18 cellular contexts compared by ENCODE assay signal in the genomic region with DNA sequence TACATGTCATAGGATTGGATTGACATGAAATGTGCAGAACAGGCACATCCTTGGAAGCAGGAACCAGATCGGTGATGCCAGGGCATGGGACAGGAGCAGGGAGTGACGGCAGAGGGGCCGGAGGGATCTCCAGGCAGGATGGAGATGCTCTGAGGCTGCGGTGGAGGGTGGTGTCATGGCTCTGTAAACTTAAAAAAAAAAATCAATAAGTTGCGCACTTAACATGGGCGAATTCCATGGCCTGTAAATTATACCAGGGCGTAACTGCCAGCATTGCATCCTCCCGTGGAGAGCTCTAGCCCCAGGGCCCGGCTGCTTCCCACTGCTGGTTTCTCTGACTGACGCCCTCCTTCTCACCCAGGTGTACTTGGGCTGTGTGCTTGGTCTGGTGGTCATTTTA. TPM values are rescaled to one million over a fixed set of nuclear protein-coding genes. Genes with fewer than 3 reads are reported as not detected.
DNase-seq lines count a peak whose midpoint lies in the region; ATAC-seq lines count a peak whose summit lies in the region.
"Had no signal": no experiment of that assay in that cellular context is flagged by ENCODE, and none has a peak within 500 bp of the region (broad histone marks: within the 10 kb centered on the region; RNA-seq: fewer than 3 reads in every experiment).

No MANE protein-coding gene starts in this region.

- H3K27ac ChIP-seq in neuronal stem cell (replicated peaks; ENCODE audit: low read length): no peak overlapping the region
- H3K27ac ChIP-seq: A549, C4-2B, HL-60 had no signal

- H2BK120ac ChIP-seq in neuronal stem cell (ENCODE audit: low read depth, low read length): no peak overlapping the region

- no peak overlapping the region for H3K23ac ChIP-seq in neuronal stem cell (ENCODE audit: low read depth, low read length, poor library complexity)

- no peak overlapping the region for H2AFZ ChIP-seq in neuronal stem cell (ENCODE audit: low read length)

- H3K14ac ChIP-seq in neuronal stem cell (ENCODE audit: low read length): no peak overlapping the region

- no peak overlapping the region for H2BK5ac ChIP-seq in neuronal stem cell (ENCODE audit: low read length)

- no peaks in the 10 kb centered on the region for H3K79me1 ChIP-seq in neuronal stem cell (ENCODE audit: low read depth, low read length)

- no peak overlapping the region for H4K91ac ChIP-seq in neuronal stem cell (ENCODE audit: low read depth, low read length, poor library complexity)

- DNase-seq in DMS79 (lab: John Stamatoyannopoulos, UW): peak; percentile 15
- peak; percentile 7 for DNase-seq in NCI-H2107 (lab: John Stamatoyannopoulos, UW)
- peak; percentile 32 for DNase-seq in islet precursor cell
- no peak for DNase-seq in neuronal stem cell (ENCODE audit: low spot score)
- no peak for DNase-seq in activated T-cell treated with anti-CD3 and anti-CD28 coated beads, Interleukin-2, amount 50 U/mL, for 1 hour
- DNase-seq in NCI-H2081 (lab: John Stamatoyannopoulos, UW): no peak
- DNase-seq: BE2C; CD4-positive, alpha-beta memory T cell; COR-L47; DMS153; GF-D8; H7 had no signal

- no peak overlapping the region for H4K8ac ChIP-seq in neuronal stem cell (ENCODE audit: low read depth, low read length)

- no CpG with 5 or more reads among the region's 10 CpGs for WGBS in neuronal stem cell (ENCODE audit: extremely low coverage in 2 of 2, insufficient read length in 2 of 2, insufficient replicate concordance in 1 of 2), 2 donors

- H2BK12ac ChIP-seq in neuronal stem cell (ENCODE audit: low read length): no peak overlapping the region

- no peaks in the 10 kb centered on the region for H3K36me3 ChIP-seq in neuronal stem cell (replicated peaks in 1 of 2; ENCODE audit: control insufficient read depth in 2 of 2, insufficient read depth in 2 of 2, low read length in 2 of 2)
- H3K36me3 ChIP-seq: BE2C had no signal

- peak overlapping the region; percentile 33 for H2AK5ac ChIP-seq in neuronal stem cell (ENCODE audit: low read depth, low read length)

- ATAC-seq in GM21526 (IDR thresholded peaks at IDR 0.05; ENCODE audit: low FRiP score, unreplicated experiment): no peak
- ATAC-seq: A549, GM23338 had no signal

- H3K27me3 ChIP-seq in neuronal stem cell (ENCODE audit: control insufficient read depth in 3 of 3, insufficient read depth in 3 of 3, low read depth in 1 of 3, low read length in 3 of 3): peaks cover 0 to 7% (median 0%) of the 10 kb centered on the region in 3 experiments

- no peak overlapping the region for H3K4me2 ChIP-seq in neuronal stem cell (ENCODE audit: insufficient read depth, low read length, poor library complexity, severe bottlenecking)
- H3K4me2 ChIP-seq: A549, GM23338 had no signal

- no peaks in the 10 kb centered on the region for H3K9me3 ChIP-seq in neuronal stem cell (replicated peaks in 1 of 2; ENCODE audit: control insufficient read depth in 2 of 2, insufficient read depth in 1 of 2, low read depth in 1 of 2, low read length in 2 of 2)
- H3K9me3 ChIP-seq: A549, BE2C had no signal

- H3K4me3 ChIP-seq in neuronal stem cell (ENCODE audit: low read length in 2 of 2): no peak overlapping the region
- H3K4me3 ChIP-seq: A549, GM23338 had no signal

- H3K4me1 ChIP-seq in neuronal stem cell (ENCODE audit: control insufficient read depth in 2 of 2, insufficient read depth in 1 of 2, low read depth in 1 of 2, low read length in 2 of 2): peaks cover 10% of the 10 kb centered on the region in 2 donors
- H3K4me1 ChIP-seq: A549, BE2C had no signal

- H3K4ac ChIP-seq in neuronal stem cell (ENCODE audit: low read length): no peak overlapping the region

- no peak overlapping the region for H3K9ac ChIP-seq in neuronal stem cell (ENCODE audit: low read depth, low read length, poor library complexity)

- H3K18ac ChIP-seq in neuronal stem cell (ENCODE audit: low read length): no peak overlapping the region

- peak overlapping the region; percentile 65 for H2BK15ac ChIP-seq in neuronal stem cell (ENCODE audit: low read length)

RNA-seq across cellular contexts. Expression of gene ATP12A, which starts 8.7 kb away (rescaled TPM):
- polyA plus RNA-seq in neuronal stem cell (2013, experiment 1 of 2): 0.08 TPM
- 0.12 TPM for polyA plus RNA-seq in neuronal stem cell (2013, experiment 2 of 2)
- polyA plus RNA-seq: A549; AG04450; CD4-positive, alpha-beta memory T cell had no signal

Comparison
In these comparisons a context has a peak if more than half of its experiments do, and no peak if none do; other contexts are left out.
1. DNase-seq: peak in DMS79 (single experiment), NCI-H2107 (single experiment) and islet precursor cell (single experiment); none in neuronal stem cell (single experiment), activated T-cell treated with anti-CD3 and anti-CD28 coated beads, Interleukin-2, amount 50 U/mL, for 1 hour (single experiment) and NCI-H2081 (0 of 2).